ENCODE assay signal across 7 cellular contexts in genomic region chr16:11052080-11052808, GRCh38.
DNase-seq lines count a peak whose midpoint lies in the region; ATAC-seq and TF ChIP-seq lines count a peak whose summit lies in the region.

No MANE protein-coding gene starts in this region.

- no peaks in the 10 kb centered on the region for H3K27me3 ChIP-seq in dorsolateral prefrontal cortex
- H3K27me3 ChIP-seq in HAP-1 (ENCODE audit: low read depth), result no peaks in the 10 kb centered on the region

- intact Hi-C loops in dorsolateral prefrontal cortex (cut with DNase I) (no loop called here), lower leg skin (cut with DNase I; ENCODE audit: low total_unique reads) (no loop called here)

- H3K4me1 ChIP-seq in HAP-1, result peaks cover 20% of the 10 kb centered on the region

- no peak for TF ChIP-seq POLR2A in lower leg skin (IDR thresholded peaks at IDR 0.05)

- H3K4me3 Mint-ChIP-seq in activated T-cell treated with anti-CD3 and anti-CD28 coated beads, Interleukin-2, amount 50 U/mL, for 24 hours, result peak overlapping the region; percentile 50

- H3K36me3 Mint-ChIP-seq in activated T-cell treated with anti-CD3 and anti-CD28 coated beads, Interleukin-2, amount 50 U/mL, for 24 hours (ENCODE audit: low read depth), result peaks cover 94% of the 10 kb centered on the region

- H3K27me3 Mint-ChIP-seq in activated T-cell treated with anti-CD3 and anti-CD28 coated beads, Interleukin-2, amount 50 U/mL, for 24 hours, result no peaks in the 10 kb centered on the region

- peak; percentile 72 for ATAC-seq in HG03521 (IDR thresholded peaks at IDR 0.05; ENCODE audit: unreplicated experiment)

- DNase-seq in GM20000 (ENCODE audit: low spot score) (peak; percentile 63), dorsolateral prefrontal cortex (no peak), lower leg skin (ENCODE audit: low spot score in 2 of 2) (no peak), HAP-1 (ENCODE audit: low spot score in 2 of 2) (no peak)
- DNase-seq in activated T-cell treated with anti-CD3 and anti-CD28 coated beads, Interleukin-2, amount 50 U/mL, for 24 hours, result peak; percentile 83
- DNase-seq in stimulated activated CD4-positive, alpha-beta T cell treated with anti-CD3 and anti-CD28 coated beads, Interleukin-2, amount 100 ng/mL, for 48 hours, result peak; percentile 62 to 73

- H3K9me3 Mint-ChIP-seq in activated T-cell treated with anti-CD3 and anti-CD28 coated beads, Interleukin-2, amount 50 U/mL, for 24 hours, result no peaks in the 10 kb centered on the region

- TF ChIP-seq CTCF in GM20000 (IDR thresholded peaks at IDR 0.05; ENCODE audit: extremely low read depth, missing control alignments) (no peak), dorsolateral prefrontal cortex (IDR thresholded peaks at IDR 0.05 in 54 of 56, conservative IDR thresholded peaks at IDR 0.05 in 2 of 56; ENCODE audit: low read depth in 1 of 56, partially characterized antibody in 56 of 56) (no peak), lower leg skin (IDR thresholded peaks at IDR 0.05) (no peak)

- peaks cover 86% of the 10 kb centered on the region for H3K4me1 Mint-ChIP-seq in activated T-cell treated with anti-CD3 and anti-CD28 coated beads, Interleukin-2, amount 50 U/mL, for 24 hours (ENCODE audit: low read depth)

- H3K27ac Mint-ChIP-seq in activated T-cell treated with anti-CD3 and anti-CD28 coated beads, Interleukin-2, amount 50 U/mL, for 24 hours, result peak overlapping the region; percentile 96

- 68 to 70% methylated on average over 12 of the region's 12 CpGs for WGBS in lower leg skin, 2 donors

- no peak overlapping the region for H3K4me3 ChIP-seq in dorsolateral prefrontal cortex
- no peak overlapping the region for H3K4me3 ChIP-seq in lower leg skin (ENCODE audit: low read depth, poor library complexity, severe bottlenecking)
- H3K4me3 ChIP-seq in HAP-1, result no peak overlapping the region

- in situ Hi-C loops in HAP-1 (cut with MboI; ENCODE audit: low sequenced_read_pairs), result no loop called here

- H3K27ac ChIP-seq in dorsolateral prefrontal cortex, result no peak overlapping the region

- H3K36me3 ChIP-seq in HAP-1 (replicated peaks), result no peaks in the 10 kb centered on the region; the same call in 1 of the 2 replicates

- H3K9me3 ChIP-seq in HAP-1, result no peaks in the 10 kb centered on the region

Comparison
In these comparisons a context has a peak if more than half of its experiments do, and no peak if none do; other contexts are left out.
1. DNase-seq: peak in GM20000 (single experiment), activated T-cell treated with anti-CD3 and anti-CD28 coated beads, Interleukin-2, amount 50 U/mL, for 24 hours (single experiment) and stimulated activated CD4-positive, alpha-beta T cell treated with anti-CD3 and anti-CD28 coated beads, Interleukin-2, amount 100 ng/mL, for 48 hours (2 of 2); none in dorsolateral prefrontal cortex (0 of 10), lower leg skin (0 of 2) and HAP-1 (0 of 2).